8 cellular contexts compared by ENCODE assay signal in the genomic region with DNA sequence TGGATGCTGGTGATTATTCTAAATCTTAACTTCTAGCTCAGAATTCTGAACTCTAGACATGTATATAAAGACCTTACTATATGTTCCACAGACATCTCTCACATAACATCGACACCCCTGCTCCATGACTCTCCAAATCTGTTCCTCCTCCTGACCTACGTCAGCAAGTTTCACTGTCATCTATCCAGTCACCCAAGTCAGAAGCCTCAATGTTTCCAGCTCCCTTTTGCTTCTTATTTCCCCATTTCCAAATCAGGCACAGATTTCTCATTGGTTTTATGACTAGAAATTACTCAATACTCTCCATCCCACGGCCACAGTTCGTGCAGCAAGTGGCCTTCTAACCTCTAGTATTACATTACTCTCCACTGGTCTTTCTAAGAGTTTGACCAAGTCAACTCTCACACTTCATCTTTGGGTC. TPM values are rescaled to one million over a fixed set of nuclear protein-coding genes. Genes with fewer than 3 reads are reported as not detected.
DNase-seq lines count a peak whose midpoint lies in the region; ATAC-seq, FAIRE-seq and TF ChIP-seq lines count a peak whose summit lies in the region.

No MANE protein-coding gene starts in this region.

- no peak overlapping the region for H3K4me3 Mint-ChIP-seq in activated CD4-positive, alpha-beta T cell treated with anti-CD3 and anti-CD28 coated beads, Interleukin-2, amount 10 ng/mL, durations not matched to agents 7 days and 5 days

- FAIRE-seq in A549 (lab: Jason Lieb, UNC): no peak

- H3K9ac ChIP-seq in PC-3 (ENCODE audit: low read length): no peak overlapping the region

- ATAC-seq in A549 (no peak), GM18517 (IDR thresholded peaks at IDR 0.05; ENCODE audit: unreplicated experiment) (peak; percentile 36), HG02981 (IDR thresholded peaks at IDR 0.05; ENCODE audit: unreplicated experiment) (peak; percentile 42), psoas muscle (peak; percentile 43 to 60 (median 58)), PC-3 (no peak)

- TF ChIP-seq EP300 in A549 (IDR thresholded peaks at IDR 0.05) (no peak), sigmoid colon (IDR thresholded peaks at IDR 0.05) (no peak)

- TF ChIP-seq POLR2A in A549 (IDR thresholded peaks at IDR 0.05; ENCODE audit: low read length) (no peak), sigmoid colon (IDR thresholded peaks at IDR 0.05) (no peak)

- peaks cover 25% of the 10 kb centered on the region for H3K4me1 ChIP-seq in A549
- peaks cover 64% of the 10 kb centered on the region for H3K4me1 ChIP-seq in psoas muscle
- H3K4me1 ChIP-seq in PC-3 (ENCODE audit: insufficient read depth, low read length): no peaks in the 10 kb centered on the region
- peaks cover 0 to 99% (median 86%) of the 10 kb centered on the region in 4 donors for H3K4me1 ChIP-seq in sigmoid colon

- peaks cover 41% of the 10 kb centered on the region for H3K36me3 Mint-ChIP-seq in activated CD4-positive, alpha-beta T cell treated with anti-CD3 and anti-CD28 coated beads, Interleukin-2, amount 10 ng/mL, durations not matched to agents 7 days and 5 days (ENCODE audit: low read depth)

- H3K27ac ChIP-seq in A549 (no peak overlapping the region), psoas muscle (peak overlapping the region; percentile 52), PC-3 (ENCODE audit: low read length) (no peak overlapping the region), sigmoid colon (peak overlapping the region in 1 of 4 donors; percentile 17)

- no peak for TF ChIP-seq CTCF in A549 (IDR thresholded peaks at IDR 0.05)
- no peak for TF ChIP-seq CTCF in psoas muscle (IDR thresholded peaks at IDR 0.05)
- no peak for TF ChIP-seq CTCF in PC-3 (conservative IDR thresholded peaks at IDR 0.05; ENCODE audit: low read depth, low read length)
- TF ChIP-seq CTCF in sigmoid colon (IDR thresholded peaks at IDR 0.05): no peak

- peaks cover 63% of the 10 kb centered on the region for H3K4me1 Mint-ChIP-seq in activated CD4-positive, alpha-beta T cell treated with anti-CD3 and anti-CD28 coated beads, Interleukin-2, amount 10 ng/mL, durations not matched to agents 7 days and 5 days

- 91% methylated on average over 4 of the region's 4 CpGs for WGBS in A549 (ENCODE audit: missing lambda C conversion rate)
- WGBS in psoas muscle, 3 donors: 38 to 61% (median 39%) methylated on average over 4 of the region's 4 CpGs
- 69 to 75% methylated on average over 4 of the region's 4 CpGs for WGBS in sigmoid colon, 2 donors

- POLR2A ChIA-PET in A549 (lab: Yijun Ruan, JAX): no interaction called here
- POLR2A ChIA-PET in activated CD4-positive, alpha-beta T cell treated with anti-CD3 and anti-CD28 coated beads, Interleukin-2, amount 10 ng/mL, durations not matched to agents 7 days and 5 days (lab: Charles Lee): no interaction called here
- POLR2A ChIA-PET in PC-3 (lab: Charles Lee; ENCODE audit: unreplicated experiment): no interaction called here

- H3K36me3 ChIP-seq in psoas muscle (ENCODE audit: insufficient read depth in 1 of 2, low read depth in 1 of 2) (no peaks in the 10 kb centered on the region), PC-3 (ENCODE audit: low read depth, low read length) (peaks cover 41% of the 10 kb centered on the region), sigmoid colon (no peaks in the 10 kb centered on the region)

- H3K79me2 ChIP-seq in PC-3 (ENCODE audit: low read length): peaks cover 98% of the 10 kb centered on the region

- no peaks in the 10 kb centered on the region for H3K27me3 Mint-ChIP-seq in activated CD4-positive, alpha-beta T cell treated with anti-CD3 and anti-CD28 coated beads, Interleukin-2, amount 10 ng/mL, durations not matched to agents 7 days and 5 days

- H3K4me3 ChIP-seq in A549 (no peak overlapping the region), psoas muscle (no peak overlapping the region), PC-3 (ENCODE audit: low read length) (no peak overlapping the region), sigmoid colon (no peak overlapping the region)

- H3K27ac Mint-ChIP-seq in activated CD4-positive, alpha-beta T cell treated with anti-CD3 and anti-CD28 coated beads, Interleukin-2, amount 10 ng/mL, durations not matched to agents 7 days and 5 days: peak overlapping the region; percentile 57

- DNase-seq in A549 (ENCODE audit: low read depth in 1 of 2, low spot score in 1 of 2) (no peak), psoas muscle (no peak), HT-29 (ENCODE audit: low spot score) (no peak), PC-3 (no peak), sigmoid colon (no peak)
- no peak for DNase-seq in activated CD4-positive, alpha-beta T cell treated with anti-CD3 and anti-CD28 coated beads, Interleukin-2, amount 10 ng/mL, durations not matched to agents 7 days and 5 days

- no peaks in the 10 kb centered on the region for H3F3A ChIP-seq in PC-3 (ENCODE audit: low read length, unreplicated experiment)

- H3K9me3 ChIP-seq in A549 (no peaks in the 10 kb centered on the region), psoas muscle (no peaks in the 10 kb centered on the region), PC-3 (ENCODE audit: low read length) (no peaks in the 10 kb centered on the region), sigmoid colon (no peaks in the 10 kb centered on the region)

- H3K4me2 ChIP-seq in A549 (no peak overlapping the region), PC-3 (ENCODE audit: low read length) (no peak overlapping the region)

- no peak for TF ChIP-seq RAD21 in A549 (conservative IDR thresholded peaks at IDR 0.05 in 1 of 2, IDR thresholded peaks at IDR 0.05 in 1 of 2)

- H4K20me1 ChIP-seq in PC-3 (ENCODE audit: low read length): peaks cover 42% of the 10 kb centered on the region

- H2AFZ ChIP-seq in PC-3 (ENCODE audit: low read length): no peak overlapping the region

- intact Hi-C loops in psoas muscle (cut with DNase I): no loop called here
- intact Hi-C loops in PC-3 (cut with micrococcal nuclease): loop anchor here (1.0 to 2.0 kb wide), 2 partner anchors 11 to 48 kb away; no protein-coding TSS in a partner anchor
- intact Hi-C loops in sigmoid colon (cut with DNase I): no loop called here

- H3K9me2 ChIP-seq in PC-3 (replicated peaks; ENCODE audit: low read length): no peaks in the 10 kb centered on the region

- H3K27me3 ChIP-seq in psoas muscle (ENCODE audit: insufficient read depth in 3 of 3, low read length in 2 of 3) (no peaks in the 10 kb centered on the region), PC-3 (ENCODE audit: low read length) (no peaks in the 10 kb centered on the region), sigmoid colon (no peaks in the 10 kb centered on the region)

- no TSS peak for BruUV-seq in PC-3 (replicated peaks; lab: Mats Ljungman, UMichigan)

- H3K9me3 Mint-ChIP-seq in activated CD4-positive, alpha-beta T cell treated with anti-CD3 and anti-CD28 coated beads, Interleukin-2, amount 10 ng/mL, durations not matched to agents 7 days and 5 days: no peaks in the 10 kb centered on the region

- CTCF ChIA-PET in A549 (lab: Yijun Ruan, JAX): interaction anchor here (0.8 kb wide), 1 partner anchor 16 kb away, joined by 3 read pairs; no protein-coding TSS in a partner anchor
- CTCF ChIA-PET in activated CD4-positive, alpha-beta T cell treated with anti-CD3 and anti-CD28 coated beads, Interleukin-2, amount 10 ng/mL, durations not matched to agents 7 days and 5 days (lab: Charles Lee): interaction anchor here (0.5 to 1.7 kb wide), 5 partner anchors 12 to 146 kb away, joined by 3 read pairs; no protein-coding TSS in a partner anchor
- CTCF ChIA-PET in PC-3 (lab: Charles Lee): interaction anchor here (0.6 kb wide), 1 partner anchor 63 kb away, joined by 4 read pairs; no protein-coding TSS in a partner anchor

TF ChIP-seq in A549, 52 proteins besides CTCF, POLR2A, EP300 and RAD21:
- TF ChIP-seq, protein P1, sequence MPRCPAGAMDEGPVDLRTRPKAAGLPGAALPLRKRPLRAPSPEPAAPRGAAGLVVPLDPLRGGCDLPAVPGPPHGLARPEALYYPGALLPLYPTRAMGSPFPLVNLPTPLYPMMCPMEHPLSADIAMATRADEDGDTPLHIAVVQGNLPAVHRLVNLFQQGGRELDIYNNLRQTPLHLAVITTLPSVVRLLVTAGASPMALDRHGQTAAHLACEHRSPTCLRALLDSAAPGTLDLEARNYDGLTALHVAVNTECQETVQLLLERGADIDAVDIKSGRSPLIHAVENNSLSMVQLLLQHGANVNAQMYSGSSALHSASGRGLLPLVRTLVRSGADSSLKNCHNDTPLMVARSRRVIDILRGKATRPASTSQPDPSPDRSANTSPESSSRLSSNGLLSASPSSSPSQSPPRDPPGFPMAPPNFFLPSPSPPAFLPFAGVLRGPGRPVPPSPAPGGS (IDR thresholded peaks at IDR 0.05): no peak
- TF ChIP-seq MAFK (IDR thresholded peaks at IDR 0.05; ENCODE audit: partially characterized antibody): peak; percentile 1

RNA-seq across cellular contexts. Expression of gene EPC1, which starts 28.5 kb away (rescaled TPM):
- polyA plus RNA-seq in A549 (2011; rRNA removed) (47.2 and 53.9 TPM in 2 replicates), A549 (2017; fragmentation: RNase III; extraction: RNeasy Plus Mini Kit Qiagen cat#74134 plus additional on column Dnase treatment) (13.5 to 14.7 TPM (median 14.6 TPM) in 3 replicates), psoas muscle (10 to 100 TPM; 19.5 to 27.3 (median 20.7) TPM), sigmoid colon (10 to 100 TPM; 13.2 to 16.4 (median 14.4) TPM)
- 35.4 and 37.6 TPM in 2 replicates for polyA plus RNA-seq in A549 (2012; cell fraction: cytosol; rRNA removed)
- 44.9 and 55.2 TPM in 2 replicates for polyA plus RNA-seq in A549 (2012; cell fraction: nucleus; rRNA removed)
- polyA minus RNA-seq in A549 (2011; rRNA and poly(A)+ RNA removed): 65.8 and 67.0 TPM in 2 replicates
- 10 to 100 TPM; 47.6 to 54.2 TPM for total RNA-seq in activated CD4-positive, alpha-beta T cell treated with anti-CD3 and anti-CD28 coated beads, Interleukin-2, amount 10 ng/mL, durations not matched to agents 7 days and 5 days
- total RNA-seq in psoas muscle (10 to 100 TPM; 20.7 to 37.1 (median 27.1) TPM), PC-3 (2014; rRNA removed) (72.7 and 148 TPM in 2 replicates), sigmoid colon (10 to 100 TPM; 42.6 to 54.3 (median 46.1) TPM)
- 68.2 and 94.9 TPM in 2 replicates for total RNA-seq in HT-29 (2014; rRNA removed; shearing (Covaris generic))

Comparison
In these comparisons a context has a peak if more than half of its experiments do, and no peak if none do; other contexts are left out.
1. ATAC-seq: peak in GM18517 (single experiment), HG02981 (single experiment) and psoas muscle (4 of 4); none in A549 (0 of 2) and PC-3 (single experiment).